10 cellular contexts compared by ENCODE assay signal in the genomic region with DNA sequence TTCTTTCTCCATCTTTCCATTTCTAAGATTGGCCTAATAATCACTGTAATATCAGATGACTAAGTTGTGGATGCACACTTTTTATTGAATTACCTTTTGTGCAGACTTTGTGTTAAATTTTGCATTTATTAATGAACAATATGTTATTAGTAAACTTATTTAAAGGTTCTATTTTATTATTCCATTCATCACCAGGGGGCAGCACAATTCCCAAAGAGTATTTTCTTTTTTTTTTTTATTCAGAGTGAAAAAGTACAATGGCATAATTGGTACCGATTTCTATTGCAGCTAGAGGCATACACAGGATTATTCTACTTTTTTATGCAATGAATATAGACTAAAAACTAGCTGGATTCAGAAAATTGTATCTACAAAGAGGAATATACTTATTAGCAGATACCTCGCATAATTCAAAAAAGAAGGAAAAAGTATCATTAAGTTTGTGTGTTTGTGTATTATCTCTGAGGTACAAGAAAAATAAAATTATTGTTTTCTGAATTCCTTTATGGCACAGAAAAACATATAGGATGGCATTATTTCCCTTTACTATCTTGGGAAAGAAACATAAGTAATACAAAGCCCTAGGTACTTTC.
DNase-seq lines count a peak whose midpoint lies in the region; ATAC-seq and TF ChIP-seq lines count a peak whose summit lies in the region.
"Had no signal": no experiment of that assay in that cellular context is flagged by ENCODE, and none has a peak within 500 bp of the region (broad histone marks: within the 10 kb centered on the region; RNA-seq: fewer than 3 reads in every experiment).

No MANE protein-coding gene starts in this region.

- H3K4me1 ChIP-seq in breast epithelium: no peaks in the 10 kb centered on the region
- no peaks in the 10 kb centered on the region for H3K4me1 ChIP-seq in Panc1 (ENCODE audit: control insufficient read depth, insufficient read depth, low read length)

- H3K27ac ChIP-seq in breast epithelium: no peak overlapping the region
- H3K27ac ChIP-seq in Panc1 (ENCODE audit: low read length): no peak overlapping the region

- in situ Hi-C loops in Panc1 (cut with HindIII; ENCODE audit: low pct_unique_long_range_greater_than_20kb, low sequenced_read_pairs): no loop called here

- H3K4me3 Mint-ChIP-seq in MCF 10A (ENCODE audit: unreplicated experiment) (no peak overlapping the region), type B pancreatic cell (no peak overlapping the region)
- H3K4me3 Mint-ChIP-seq: activated naive CD8-positive, alpha-beta T cell treated with anti-CD3 and anti-CD28 coated beads, Interleukin-2, amount 10 ng/mL, durations not matched to agents 7 days and 5 days had no signal

- H3K27me3 Mint-ChIP-seq in MCF 10A (ENCODE audit: insufficient read depth, unreplicated experiment) (peaks cover 36% of the 10 kb centered on the region), type B pancreatic cell (no peaks in the 10 kb centered on the region)
- H3K27me3 Mint-ChIP-seq: activated naive CD8-positive, alpha-beta T cell treated with anti-CD3 and anti-CD28 coated beads, Interleukin-2, amount 10 ng/mL, durations not matched to agents 7 days and 5 days had no signal

- H3K36me3 ChIP-seq in breast epithelium (no peaks in the 10 kb centered on the region), Panc1 (ENCODE audit: control insufficient read depth, insufficient read depth, low read length) (no peaks in the 10 kb centered on the region; the same call in 1 of the 2 replicates)

- DNase-seq in MCF 10A (ENCODE audit: unreplicated experiment) (peak; percentile 39), breast epithelium (ENCODE audit: low spot score in 2 of 2) (no peak), Panc1 (ENCODE audit: low read depth, low spot score) (no peak), globus pallidus (ENCODE audit: low spot score) (peak; percentile 25), type B pancreatic cell (ENCODE audit: extremely low spot score, unreplicated experiment) (no peak), COLO668 (lab: John Stamatoyannopoulos, UW; ENCODE audit: unreplicated experiment) (no peak)
- DNase-seq: activated naive CD8-positive, alpha-beta T cell treated with anti-CD3 and anti-CD28 coated beads, Interleukin-2, amount 10 ng/mL, durations not matched to agents 7 days and 5 days had no signal

- H3K36me3 Mint-ChIP-seq in MCF 10A (ENCODE audit: insufficient read depth, unreplicated experiment) (no peaks in the 10 kb centered on the region), type B pancreatic cell (no peaks in the 10 kb centered on the region)
- H3K36me3 Mint-ChIP-seq: activated naive CD8-positive, alpha-beta T cell treated with anti-CD3 and anti-CD28 coated beads, Interleukin-2, amount 10 ng/mL, durations not matched to agents 7 days and 5 days had no signal

- H3K4me1 Mint-ChIP-seq in MCF 10A (ENCODE audit: insufficient read depth, unreplicated experiment): no peaks in the 10 kb centered on the region
- no peaks in the 10 kb centered on the region for H3K4me1 Mint-ChIP-seq in type B pancreatic cell (ENCODE audit: unreplicated experiment)
- H3K4me1 Mint-ChIP-seq: activated naive CD8-positive, alpha-beta T cell treated with anti-CD3 and anti-CD28 coated beads, Interleukin-2, amount 10 ng/mL, durations not matched to agents 7 days and 5 days had no signal

- H3K9me3 Mint-ChIP-seq in MCF 10A (ENCODE audit: unreplicated experiment) (no peaks in the 10 kb centered on the region), type B pancreatic cell (no peaks in the 10 kb centered on the region)
- H3K9me3 Mint-ChIP-seq: activated naive CD8-positive, alpha-beta T cell treated with anti-CD3 and anti-CD28 coated beads, Interleukin-2, amount 10 ng/mL, durations not matched to agents 7 days and 5 days had no signal

- no TSS peak for BruUV-seq in MCF 10A (replicated peaks; lab: Mats Ljungman, UMichigan)
- BruUV-seq in Panc1 (replicated peaks; lab: Mats Ljungman, UMichigan): no TSS peak

- no peak for TF ChIP-seq POLR2A in breast epithelium (IDR thresholded peaks at IDR 0.05)

- POLR2A ChIA-PET in MCF 10A (lab: Yijun Ruan, JAX) (no interaction called here), Panc1 (lab: Charles Lee) (no interaction called here)

- H3K27me3 ChIP-seq in breast epithelium (no peaks in the 10 kb centered on the region), Panc1 (ENCODE audit: control insufficient read depth, insufficient read depth, low read length) (no peaks in the 10 kb centered on the region)

- H3K27ac Mint-ChIP-seq in MCF 10A (ENCODE audit: low read depth, unreplicated experiment): no peak overlapping the region
- no peak overlapping the region for H3K27ac Mint-ChIP-seq in type B pancreatic cell
- H3K27ac Mint-ChIP-seq: activated naive CD8-positive, alpha-beta T cell treated with anti-CD3 and anti-CD28 coated beads, Interleukin-2, amount 10 ng/mL, durations not matched to agents 7 days and 5 days had no signal

- peak; percentile 36 for TF ChIP-seq CTCF in MCF 10A (IDR thresholded peaks at IDR 0.05; ENCODE audit: unreplicated experiment)
- peak in 1 of 3 donors; percentile 22 for TF ChIP-seq CTCF in breast epithelium (IDR thresholded peaks at IDR 0.05)
- peak; percentile 43; the same call in 1 of the 2 replicates for TF ChIP-seq CTCF in Panc1 (IDR thresholded peaks at IDR 0.05)
- TF ChIP-seq CTCF in type B pancreatic cell (conservative IDR thresholded peaks at IDR 0.05): peak; percentile 72

- ATAC-seq in Panc1: no peak
- no peak for ATAC-seq in GM21526 (IDR thresholded peaks at IDR 0.05; ENCODE audit: low FRiP score, unreplicated experiment)
- ATAC-seq in esophagus mucosa: no peak
- ATAC-seq: K562 had no signal

- H3K4me3 ChIP-seq in breast epithelium (no peak overlapping the region), Panc1 (ENCODE audit: low read depth in 2 of 2, low read length in 2 of 2) (no peak overlapping the region)
- H3K4me3 ChIP-seq: K562 had no signal

- H3K9me3 ChIP-seq in breast epithelium: no peaks in the 10 kb centered on the region
- H3K9me3 ChIP-seq in Panc1 (ENCODE audit: control insufficient read depth, insufficient read depth, low read depth, low read length): no peaks in the 10 kb centered on the region

- intact Hi-C loops in MCF 10A (cut with micrococcal nuclease) (loop anchor here (1.0 to 10.0 kb wide), 4 partner anchors 101 to 419 kb away; no protein-coding TSS in a partner anchor), breast epithelium (cut with DNase I; ENCODE audit: low total_unique reads) (no loop called here), Panc1 (cut with micrococcal nuclease; ENCODE audit: unreplicated experiment) (loop anchor here (5.0 to 10.0 kb wide), 2 partner anchors 397 to 419 kb away; no protein-coding TSS in a partner anchor)

- CTCF ChIA-PET in MCF 10A (lab: Yijun Ruan, JAX) (interaction anchor here (0.6 to 0.7 kb wide), 3 partner anchors 21 to 389 kb away, joined by 3 read pairs; no protein-coding TSS in a partner anchor), Panc1 (lab: Charles Lee) (no interaction called here)

Comparison
In these comparisons a context has a peak if more than half of its experiments do, and no peak if none do; other contexts are left out.
1. DNase-seq: peak in MCF 10A (single experiment) and globus pallidus (single experiment); none in breast epithelium (0 of 2), Panc1 (single experiment), type B pancreatic cell (single experiment) and COLO668 (single experiment).